In the genomic region with DNA sequence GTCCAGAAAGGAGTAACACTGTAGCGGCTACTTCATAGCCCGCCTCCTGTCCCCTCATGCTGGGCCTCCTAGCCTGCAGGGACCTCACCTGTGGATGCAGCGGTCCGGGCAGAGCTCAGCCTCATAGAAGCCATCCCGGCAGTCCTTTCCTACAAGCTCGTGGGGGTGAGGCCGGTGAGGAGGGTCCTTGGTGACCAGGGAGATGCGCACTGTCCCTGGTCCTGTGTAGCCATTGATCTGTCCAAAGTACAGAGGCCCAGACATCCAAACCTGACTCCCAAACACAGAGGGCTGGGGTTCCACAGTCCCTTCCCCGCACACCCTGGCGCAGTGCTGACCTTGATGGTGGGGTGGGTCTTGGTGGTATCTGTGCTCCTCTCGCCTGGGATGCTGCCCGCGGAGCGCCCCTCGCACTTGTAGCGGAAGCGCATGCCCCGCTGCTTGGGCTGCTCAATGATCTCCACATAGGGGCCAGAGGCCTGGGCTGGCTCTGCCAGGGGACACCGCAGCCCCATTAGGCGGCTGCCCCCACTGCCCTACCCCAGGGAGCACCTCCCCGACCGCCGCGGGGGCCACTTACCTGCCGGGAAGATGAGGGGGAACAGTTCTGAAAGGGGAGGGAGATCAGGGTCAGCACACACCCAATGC, we compare ENCODE assay signal across 8 cellular contexts. TPM values are rescaled to one million over a fixed set of nuclear protein-coding genes. Genes with fewer than 3 reads are reported as not detected.
DNase-seq lines count a peak whose midpoint lies in the region; ATAC-seq and TF ChIP-seq lines count a peak whose summit lies in the region.

No MANE protein-coding gene starts in this region.

- no peak overlapping the region for H2AFZ ChIP-seq in HCT116 (ENCODE audit: low read depth, low read length, poor library complexity, severe bottlenecking)
- H2AFZ ChIP-seq in smooth muscle cell (ENCODE audit: low read depth) = no peak overlapping the region

- intact Hi-C loops in HCT116 (cut with micrococcal nuclease) = no loop called here

- H3K27me3 ChIP-seq in HCT116 (ENCODE audit: insufficient read depth, low read length) (no peaks in the 10 kb centered on the region), iPS DF 6.9 (ENCODE audit: control insufficient read depth, insufficient read depth, low read length) (no peaks in the 10 kb centered on the region), smooth muscle cell (ENCODE audit: low read depth) (no peaks in the 10 kb centered on the region)

- no peak for TF ChIP-seq RAD21 in HCT116 (IDR thresholded peaks at IDR 0.05; ENCODE audit: low read depth)

- peaks cover 28 to 45% of the 10 kb centered on the region in 2 experiments for H3K36me3 ChIP-seq in HCT116 (ENCODE audit: control insufficient read depth in 1 of 2, insufficient read depth in 2 of 2, low read length in 2 of 2)
- peaks cover 28% of the 10 kb centered on the region for H3K36me3 ChIP-seq in iPS DF 6.9 (ENCODE audit: control insufficient read depth, insufficient read depth, low read length)
- no peaks in the 10 kb centered on the region for H3K36me3 ChIP-seq in smooth muscle cell (ENCODE audit: low read depth)

- WGBS in iPS DF 6.9 (ENCODE audit: insufficient coverage, insufficient read length) = no CpG with 5 or more reads among the region's 25 CpGs
- 79% methylated on average over 25 of the region's 25 CpGs for WGBS in smooth muscle cell (ENCODE audit: low lambda C conversion rate)

- H4K20me1 ChIP-seq in HCT116 (ENCODE audit: insufficient read depth) (no peaks in the 10 kb centered on the region), smooth muscle cell (ENCODE audit: low read depth) (peaks cover 17% of the 10 kb centered on the region)

- peaks cover 56% of the 10 kb centered on the region for H3K36me3 Mint-ChIP-seq in activated T-cell treated with anti-CD3 and anti-CD28 coated beads, Interleukin-2, amount 50 U/mL, for 24 hours (ENCODE audit: low read depth)

- H3K79me2 ChIP-seq in HCT116 (ENCODE audit: insufficient read depth, low read length) = peaks cover 46% of the 10 kb centered on the region
- peaks cover 29% of the 10 kb centered on the region for H3K79me2 ChIP-seq in smooth muscle cell (ENCODE audit: low read depth)

- RAD21 ChIA-PET in HCT116 (lab: Charles Lee; ENCODE audit: low non-redundant PET in 1 of 2, low total read pairs in 2 of 2, uncharacterized antibody in 2 of 2, unreplicated experiment in 2 of 2) = no interaction called here

- H3K27me3 Mint-ChIP-seq in activated T-cell treated with anti-CD3 and anti-CD28 coated beads, Interleukin-2, amount 50 U/mL, for 24 hours = no peaks in the 10 kb centered on the region

- H3K9ac ChIP-seq in HCT116 (ENCODE audit: low read length) = peak overlapping the region; percentile 95
- H3K9ac ChIP-seq in smooth muscle cell (ENCODE audit: low read depth) = peak overlapping the region; percentile 98

- H3K9me3 ChIP-seq in HCT116 (ENCODE audit: control insufficient read depth in 1 of 2, insufficient read depth in 1 of 2, low read depth in 1 of 2, low read length in 2 of 2) (no peaks in the 10 kb centered on the region), iPS DF 6.9 (ENCODE audit: control insufficient read depth, insufficient read depth, low read length) (no peaks in the 10 kb centered on the region), smooth muscle cell (replicated peaks; ENCODE audit: low read depth) (no peaks in the 10 kb centered on the region)

- H3K4me2 ChIP-seq in HCT116 (ENCODE audit: low read length) (peak overlapping the region; percentile 88), smooth muscle cell (peak overlapping the region; percentile 100)

- peak overlapping the region; percentile 95 for H3K27ac ChIP-seq in HCT116 (ENCODE audit: low read depth, low read length)
- no peak overlapping the region for H3K27ac ChIP-seq in iPS DF 6.9 (ENCODE audit: low read length)
- peak overlapping the region; percentile 100 for H3K27ac ChIP-seq in smooth muscle cell (ENCODE audit: low read depth)

- BruUV-seq in HCT116 (replicated peaks; lab: Mats Ljungman, UMichigan) = no TSS peak

- no peak for ATAC-seq in HCT116
- ATAC-seq in GM19351 (IDR thresholded peaks at IDR 0.05; ENCODE audit: unreplicated experiment) = no peak

- H3K27ac Mint-ChIP-seq in activated T-cell treated with anti-CD3 and anti-CD28 coated beads, Interleukin-2, amount 50 U/mL, for 24 hours = peak overlapping the region; percentile 92

- no peak for TF ChIP-seq POLR2A in HCT116 (IDR thresholded peaks at IDR 0.05; ENCODE audit: borderline replicate concordance, extremely low read depth, insufficient read depth, insufficient read length)

- peaks cover 62% of the 10 kb centered on the region for H3K4me1 Mint-ChIP-seq in activated T-cell treated with anti-CD3 and anti-CD28 coated beads, Interleukin-2, amount 50 U/mL, for 24 hours (ENCODE audit: low read depth)

- H3K4me3 Mint-ChIP-seq in activated T-cell treated with anti-CD3 and anti-CD28 coated beads, Interleukin-2, amount 50 U/mL, for 24 hours = peak overlapping the region; percentile 89

- H3K4me3 ChIP-seq in HCT116 (replicated peaks in 1 of 2; ENCODE audit: low read depth in 1 of 2, low read length in 2 of 2) = peak overlapping the region; percentile 86 to 100
- H3K4me3 ChIP-seq in iPS DF 6.9 (ENCODE audit: low read length) = peak overlapping the region; percentile 67; the same call in 1 of the 2 replicates
- H3K4me3 ChIP-seq in smooth muscle cell = peak overlapping the region; percentile 85

- peaks cover 17 to 24% of the 10 kb centered on the region in 2 experiments for H3K4me1 ChIP-seq in HCT116 (ENCODE audit: control insufficient read depth in 1 of 2, insufficient read depth in 2 of 2, low read length in 2 of 2)
- no peaks in the 10 kb centered on the region for H3K4me1 ChIP-seq in iPS DF 6.9 (ENCODE audit: control insufficient read depth, insufficient read depth, low read length)
- peaks cover 16% of the 10 kb centered on the region for H3K4me1 ChIP-seq in smooth muscle cell (ENCODE audit: low read depth)

- H3K9me3 Mint-ChIP-seq in activated T-cell treated with anti-CD3 and anti-CD28 coated beads, Interleukin-2, amount 50 U/mL, for 24 hours = no peaks in the 10 kb centered on the region

- CTCF ChIA-PET in HCT116 (lab: Charles Lee) = no interaction called here

- DNase-seq in HCT116 (ENCODE audit: low read depth, low spot score) = no peak
- no peak for DNase-seq in activated T-cell treated with anti-CD3 and anti-CD28 coated beads, Interleukin-2, amount 50 U/mL, for 24 hours
- DNase-seq in iPS DF 6.9 (ENCODE audit: low read depth, low spot score) = no peak
- no peak for DNase-seq in smooth muscle cell (lab: John Stamatoyannopoulos, UW; ENCODE audit: unreplicated experiment)
- DNase-seq in stimulated activated CD4-positive, alpha-beta T cell treated with anti-CD3 and anti-CD28 coated beads, Interleukin-4, amount 100 ng/mL, for 1 hour = no peak
- DNase-seq in activated CD4-positive, alpha-beta T cell treated with anti-CD3 and anti-CD28 coated beads for 4 hours = no peak
- no peak for DNase-seq in NCI-H524 treated with DMSO at 0.1 percent for 48 hours (lab: John Stamatoyannopoulos, UW)

- TF ChIP-seq CTCF in HCT116 (IDR thresholded peaks at IDR 0.05 in 2 of 3, conservative IDR thresholded peaks at IDR 0.05 in 1 of 3; ENCODE audit: borderline replicate concordance in 1 of 3, insufficient read depth in 1 of 3, low read depth in 2 of 3, low read length in 2 of 3) (no peak), smooth muscle cell (IDR thresholded peaks at IDR 0.05; ENCODE audit: borderline replicate concordance, insufficient read depth, poor library complexity, severe bottlenecking) (no peak)

- H3F3A ChIP-seq in smooth muscle cell (ENCODE audit: low read depth) = peaks cover 7% of the 10 kb centered on the region

- H3K9me2 ChIP-seq in HCT116 (ENCODE audit: insufficient read depth) = no peaks in the 10 kb centered on the region

- POLR2A ChIA-PET in HCT116 (lab: Charles Lee) = interaction anchor here (3.1 kb wide), 1 partner anchor 9 kb away, joined by 24 read pairs; no protein-coding TSS in a partner anchor

TF ChIP-seq in HCT116, 20 proteins besides CTCF, POLR2A, EP300 and RAD21 (continues in another document):
- no peak for TF ChIP-seq FOSL1 (IDR thresholded peaks at IDR 0.05; ENCODE audit: low read depth)
- no peak for TF ChIP-seq ZBTB33 (IDR thresholded peaks at IDR 0.05; ENCODE audit: extremely low read depth, insufficient replicate concordance, low read length)

RNA-seq across cellular contexts. Expression of gene RELA, which starts 1.0 kb away (rescaled TPM):
- total RNA-seq in HCT116 (2021; ENCODE audit: unreplicated experiment) = 78.5 TPM
- polyA plus RNA-seq in HCT116 (2012) = 95.2 and 115 TPM in 2 replicates
- 41.7 and 48.1 TPM in 2 replicates for total RNA-seq in smooth muscle cell
- 82.8 and 98.4 TPM in 2 replicates for polyA plus RNA-seq in smooth muscle cell

RNA-seq across cellular contexts. Expression of gene SIPA1, which starts 23.8 kb away (rescaled TPM):
- total RNA-seq in HCT116 (2021; ENCODE audit: unreplicated experiment) (105 TPM), smooth muscle cell (9.8 and 15.9 TPM in 2 replicates)
- polyA plus RNA-seq in HCT116 (2012) = 88.0 and 91.4 TPM in 2 replicates
- polyA plus RNA-seq in smooth muscle cell = 63.8 and 67.6 TPM in 2 replicates

RNA-seq across cellular contexts. Expression of gene PCNX3, which starts 46.1 kb away (rescaled TPM):
- total RNA-seq in HCT116 (2021; ENCODE audit: unreplicated experiment) (50.4 TPM), smooth muscle cell (12.0 and 17.5 TPM in 2 replicates)
- 32.6 and 43.2 TPM in 2 replicates for polyA plus RNA-seq in HCT116 (2012)
- 18.3 and 20.7 TPM in 2 replicates for polyA plus RNA-seq in smooth muscle cell

RNA-seq across cellular contexts. Expression of gene MAP3K11, which starts 47.7 kb away (rescaled TPM):
- total RNA-seq in HCT116 (2021; ENCODE audit: unreplicated experiment) = 59.8 TPM
- polyA plus RNA-seq in HCT116 (2012) = 38.4 and 39.6 TPM in 2 replicates
- total RNA-seq in smooth muscle cell = 14.9 and 15.0 TPM in 2 replicates
- polyA plus RNA-seq in smooth muscle cell = 17.3 and 29.7 TPM in 2 replicates

RNA-seq across cellular contexts. Expression of gene KAT5, which starts 50.3 kb away (rescaled TPM):
- total RNA-seq in HCT116 (2021; ENCODE audit: unreplicated experiment) = 78.7 TPM
- 65.0 and 76.8 TPM in 2 replicates for polyA plus RNA-seq in HCT116 (2012)
- 37.0 and 40.1 TPM in 2 replicates for total RNA-seq in smooth muscle cell
- 38.8 and 45.1 TPM in 2 replicates for polyA plus RNA-seq in smooth muscle cell
